In the genomic region with DNA sequence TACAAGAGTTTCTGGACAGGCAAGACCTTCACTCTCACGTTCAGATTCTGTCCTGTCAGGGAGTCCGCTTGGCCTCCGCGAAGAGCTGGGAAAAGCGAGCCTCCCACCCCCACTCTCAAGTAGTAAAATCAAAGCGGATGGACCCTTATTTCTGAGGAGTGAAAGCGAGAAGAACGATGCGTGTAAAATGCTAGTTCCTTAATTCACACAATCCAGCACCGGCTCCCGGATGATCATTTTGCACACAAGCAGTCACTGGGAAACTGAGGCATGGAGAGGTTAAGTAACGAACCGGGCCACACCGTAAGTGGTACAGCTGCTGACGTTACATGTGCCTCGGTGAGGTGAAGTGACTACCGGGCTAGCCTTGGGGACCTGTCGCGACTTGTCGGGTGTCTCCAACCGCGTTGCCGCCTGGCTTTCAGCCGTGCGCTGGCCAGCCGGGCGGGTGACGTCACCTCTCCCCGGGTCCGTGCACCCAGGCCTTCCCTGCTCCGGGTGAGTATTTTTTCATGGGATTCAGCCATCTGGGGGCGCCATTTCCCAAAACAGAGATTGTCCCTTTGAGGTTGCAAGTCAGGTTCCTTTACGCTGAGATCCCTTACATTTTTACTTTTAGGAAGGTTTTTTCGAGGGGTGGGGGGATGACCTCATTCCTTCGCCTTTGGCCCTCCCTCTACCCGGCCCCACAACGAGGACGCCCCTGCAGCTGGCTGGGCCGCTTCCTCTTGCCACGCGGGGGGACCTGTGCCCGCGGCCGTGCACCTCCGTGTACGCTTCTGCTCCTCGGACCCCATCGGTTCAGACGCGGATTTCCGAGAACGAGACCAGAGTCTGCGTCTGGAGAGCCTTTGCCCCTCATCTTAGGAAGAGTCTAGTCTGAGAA, we compare ENCODE assay signal across 8 cellular contexts. TPM values are rescaled to one million over a fixed set of nuclear protein-coding genes. Genes with fewer than 3 reads are reported as not detected.
DNase-seq lines count a peak whose midpoint lies in the region; ATAC-seq, FAIRE-seq and TF ChIP-seq lines count a peak whose summit lies in the region.

No MANE protein-coding gene starts in this region.

- H2AFZ ChIP-seq in GM12878 (ENCODE audit: control insufficient read depth, low read depth, low read length), result no peak overlapping the region

- no peak for ATAC-seq in GM12878
- ATAC-seq in GM18502 (IDR thresholded peaks at IDR 0.05; ENCODE audit: poor library complexity, unreplicated experiment), result no peak

- no peaks in the 10 kb centered on the region for H3K36me3 ChIP-seq in GM12878 (ENCODE audit: control insufficient read depth in 2 of 2, insufficient read depth in 2 of 2, low read length in 1 of 2)
- H3K36me3 ChIP-seq in iPS-18a (ENCODE audit: control insufficient read depth, low read depth, low read length), result no peaks in the 10 kb centered on the region
- no peaks in the 10 kb centered on the region for H3K36me3 ChIP-seq in skeletal muscle satellite cell (ENCODE audit: insufficient read depth, low read length)

- H3K27ac ChIP-seq in GM12878 (ENCODE audit: control insufficient read depth, insufficient read depth) (no peak overlapping the region), iPS-18a (ENCODE audit: low read length) (peak overlapping the region; percentile 11)

- H3K79me2 ChIP-seq in GM12878 (ENCODE audit: control insufficient read depth, insufficient read depth, low read length), result no peaks in the 10 kb centered on the region

- H3K9me3 Mint-ChIP-seq in IgD-negative memory B cell, result peaks cover 0 to 3% (median 0%) of the 10 kb centered on the region in 3 donors

- no peaks in the 10 kb centered on the region for H3K4me1 ChIP-seq in GM12878 (ENCODE audit: control insufficient read depth, insufficient read depth, low read length)
- peaks cover 35% of the 10 kb centered on the region for H3K4me1 ChIP-seq in iPS-18a (ENCODE audit: control insufficient read depth, low read depth, low read length)
- H3K4me1 ChIP-seq in skeletal muscle satellite cell (ENCODE audit: control insufficient read depth, insufficient read depth, low read length), result peaks cover 18% of the 10 kb centered on the region

- H3K36me3 Mint-ChIP-seq in IgD-negative memory B cell, result no peaks in the 10 kb centered on the region

- TF ChIP-seq CTCF in AG10803 (conservative IDR thresholded peaks at IDR 0.05; ENCODE audit: low read length) (peak; percentile 47), GM12878 (IDR thresholded peaks at IDR 0.05 in 2 of 3, conservative IDR thresholded peaks at IDR 0.05 in 1 of 3; ENCODE audit: control insufficient read depth in 2 of 3, extremely low read depth in 1 of 3, insufficient read depth in 1 of 3, low read depth in 3 of 3, low read length in 3 of 3) (0 out of 6 replicates have a peak, but pooled peaks of 2 of the 3 experiments have one; percentile 1 to 11)

- RAD21 ChIA-PET in GM12878 (lab: Charles Lee; ENCODE audit: unreplicated experiment), result no interaction called here

- no peaks in the 10 kb centered on the region for H4K20me1 ChIP-seq in GM12878 (ENCODE audit: control insufficient read depth, insufficient read depth)

- H3K4me3 Mint-ChIP-seq in IgD-negative memory B cell, result peak overlapping the region; percentile 14 to 91 (median 76)

- FAIRE-seq in GM12878 (lab: Jason Lieb, UNC), result no peak

- H3K9me3 ChIP-seq in GM12878 (replicated peaks; ENCODE audit: control insufficient read depth, insufficient read depth, low read length) (no peaks in the 10 kb centered on the region), iPS-18a (ENCODE audit: control insufficient read depth, low read depth, low read length) (no peaks in the 10 kb centered on the region), skeletal muscle satellite cell (replicated peaks; ENCODE audit: low read length) (no peaks in the 10 kb centered on the region)

- H3K4me1 Mint-ChIP-seq in IgD-negative memory B cell, result peaks cover 16 to 36% (median 20%) of the 10 kb centered on the region in 3 donors

- DNase-seq in AG10803 (ENCODE audit: low read depth) (peak; percentile 56), GM12878 (ENCODE audit: low read depth, low spot score) (no peak), GM19238 (ENCODE audit: insufficient read length, low spot score) (no peak), NCI-H128 (lab: John Stamatoyannopoulos, UW; ENCODE audit: unreplicated experiment) (no peak)

- in situ Hi-C loops in GM12878 (cut with MboI), result no loop called here

- H3K4me3 ChIP-seq in AG10803 (ENCODE audit: low read length) (peak overlapping the region; percentile 40), GM12878 (no peak overlapping the region), iPS-18a (ENCODE audit: low read length) (peak overlapping the region; percentile 94), skeletal muscle satellite cell (ENCODE audit: low read length) (peak overlapping the region; percentile 49)

- peak overlapping the region in 1 of 3 donors; percentile 80 for H3K27ac Mint-ChIP-seq in IgD-negative memory B cell

- intact Hi-C loops in GM12878 (cut with micrococcal nuclease; ENCODE audit: unreplicated experiment), result no loop called here

- TF ChIP-seq POLR2A in GM12878 (IDR thresholded peaks at IDR 0.05; ENCODE audit: low read depth, low read length), result no peak

- H3K4me2 ChIP-seq in GM12878 (ENCODE audit: control insufficient read depth, insufficient read depth) (no peak overlapping the region), skeletal muscle satellite cell (ENCODE audit: low read length) (peak overlapping the region; percentile 61)

- SMC1A ChIA-PET in GM12878 (lab: Charles Lee; ENCODE audit: uncharacterized antibody, unreplicated experiment), result interaction anchor here (0.6 kb wide), 1 partner anchor 240 kb away, joined by 3 read pairs; no protein-coding TSS in a partner anchor

- H3K27me3 ChIP-seq in GM12878 (replicated peaks in 1 of 2; ENCODE audit: control insufficient read depth in 2 of 2, insufficient read depth in 2 of 2, low read length in 1 of 2), result peaks cover 29 to 31% of the 10 kb centered on the region in 2 experiments
- peaks cover 8% of the 10 kb centered on the region for H3K27me3 ChIP-seq in iPS-18a (ENCODE audit: control insufficient read depth, insufficient read depth, low read length)
- peaks cover 84% of the 10 kb centered on the region for H3K27me3 ChIP-seq in skeletal muscle satellite cell (ENCODE audit: control insufficient read depth, insufficient read depth, low read length)

- POLR2A ChIA-PET in GM12878 (lab: Charles Lee), result no interaction called here

- WGBS in GM12878 (ENCODE audit: insufficient coverage, insufficient replicate concordance, low lambda C conversion rate, missing lambda C conversion rate), result 15% methylated on average over 53 of the region's 53 CpGs

- no peak for TF ChIP-seq EP300 in GM12878 (IDR thresholded peaks at IDR 0.05; ENCODE audit: borderline replicate concordance in 1 of 2, control insufficient read depth in 1 of 2, low read depth in 2 of 2, low read length in 2 of 2)

- peaks cover 74% of the 10 kb centered on the region for H3K27me3 Mint-ChIP-seq in IgD-negative memory B cell

- BruUV-seq in GM12878 (replicated peaks; lab: Mats Ljungman, UMichigan), result no TSS peak

- H3K9ac ChIP-seq in GM12878 (ENCODE audit: control insufficient read depth, insufficient read depth, low read length), result no peak overlapping the region
- H3K9ac ChIP-seq in iPS-18a (ENCODE audit: low read length), result peak overlapping the region; percentile 94
- H3K9ac ChIP-seq in skeletal muscle satellite cell (ENCODE audit: low read depth, low read length), result no peak overlapping the region

- no peak for TF ChIP-seq RAD21 in GM12878 (IDR thresholded peaks at IDR 0.05; ENCODE audit: insufficient read depth, low read depth, low read length)

- CTCF ChIA-PET in GM12878 (lab: Yijun Ruan, JAX), result no interaction called here

TF ChIP-seq in GM12878, 131 proteins besides CTCF, POLR2A, EP300 and RAD21 (continues in another document):
- TF ChIP-seq EGR1 (IDR thresholded peaks at IDR 0.05; ENCODE audit: borderline replicate concordance in 1 of 2, low read depth in 2 of 2, low read length in 2 of 2) (no peak), ZNF207 (IDR thresholded peaks at IDR 0.05; ENCODE audit: borderline replicate concordance) (no peak), MYB (IDR thresholded peaks at IDR 0.05; ENCODE audit: borderline replicate concordance, low read depth, low read length) (no peak)

RNA-seq across cellular contexts. Expression of gene SFRP2, which starts 3.4 kb away (rescaled TPM):
- polyA plus RNA-seq in IgD-negative memory B cell, result not detected
- total RNA-seq in GM12878 (2013; cell fraction: nucleolus; rRNA removed), result not detected in 2 replicates
- not detected in 2 replicates for total RNA-seq in GM12878 (2014; rRNA removed)
- total RNA-seq in GM12878 (2014; rRNA removed; fragmentation: Illumina TruSeq; extraction: Trizol), result not detected in 2 replicates
- total RNA-seq in GM12878 (2021), result 0.21 and 0.33 TPM in 2 replicates
- polyA plus RNA-seq in GM12878 (2011; ENCODE audit: low read depth), result not detected
- not detected in 2 replicates for polyA plus RNA-seq in GM12878 (2011; rRNA removed)
- not detected in 2 replicates for polyA plus RNA-seq in GM12878 (2011; cell fraction: cytosol; rRNA removed)
- polyA plus RNA-seq in GM12878 (2011; cell fraction: nucleus; rRNA removed), result not detected in 2 replicates
- not detected in 2 replicates for polyA plus RNA-seq in GM12878 (2012)
- not detected in 2 replicates for polyA plus RNA-seq in GM12878 (2014; fragmentation: Illumina TruSeq; extraction: Trizol)
- not detected for polyA plus RNA-seq in GM12878 (2014; fragmentation: Nextera tagmentation; extraction: Ambion mirVana)
- polyA plus RNA-seq in GM12878 (2014; rRNA removed), result not detected in 2 replicates
- under 1 TPM; 0.11 to 0.16 TPM for polyA plus RNA-seq in GM12878 (2016; fragmentation: Nextera tagmentation; extraction: Ambion mirVana)
- polyA minus RNA-seq in GM12878 (2011; rRNA and poly(A)+ RNA removed), result not detected in 2 replicates
- not detected in 2 replicates for polyA minus RNA-seq in GM12878 (2011; cell fraction: cytosol; rRNA and poly(A)+ RNA removed)
- polyA minus RNA-seq in GM12878 (2011; cell fraction: nucleus; rRNA and poly(A)+ RNA removed), result not detected in 2 replicates
- 0.87 TPM in 1 of 2 replicates, not detected in the other for total RNA-seq in skeletal muscle satellite cell (2012; rRNA removed)

RNA-seq across cellular contexts. Expression of gene RNF175, which starts 32.4 kb away (rescaled TPM):
- not detected for polyA plus RNA-seq in IgD-negative memory B cell
- total RNA-seq in GM12878 (2013; cell fraction: nucleolus; rRNA removed), result not detected in 2 replicates
- total RNA-seq in GM12878 (2014; rRNA removed), result not detected in 2 replicates
- total RNA-seq in GM12878 (2014; rRNA removed; fragmentation: Illumina TruSeq; extraction: Trizol), result not detected in 2 replicates
- total RNA-seq in GM12878 (2021), result not detected in 2 replicates
- polyA plus RNA-seq in GM12878 (2011; ENCODE audit: low read depth), result not detected
- not detected in 2 replicates for polyA plus RNA-seq in GM12878 (2011; rRNA removed)
- not detected in 2 replicates for polyA plus RNA-seq in GM12878 (2011; cell fraction: cytosol; rRNA removed)
- polyA plus RNA-seq in GM12878 (2011; cell fraction: nucleus; rRNA removed), result not detected in 2 replicates
- polyA plus RNA-seq in GM12878 (2012), result not detected in 2 replicates
- not detected in 2 replicates for polyA plus RNA-seq in GM12878 (2014; fragmentation: Illumina TruSeq; extraction: Trizol)
- polyA plus RNA-seq in GM12878 (2014; fragmentation: Nextera tagmentation; extraction: Ambion mirVana), result not detected
- polyA plus RNA-seq in GM12878 (2014; rRNA removed), result not detected in 2 replicates
- polyA plus RNA-seq in GM12878 (2016; fragmentation: Nextera tagmentation; extraction: Ambion mirVana), result not detected
- polyA minus RNA-seq in GM12878 (2011; rRNA and poly(A)+ RNA removed), result not detected in 2 replicates
- polyA minus RNA-seq in GM12878 (2011; cell fraction: cytosol; rRNA and poly(A)+ RNA removed), result not detected in 2 replicates
- polyA minus RNA-seq in GM12878 (2011; cell fraction: nucleus; rRNA and poly(A)+ RNA removed), result not detected in 2 replicates
- 0.44 and 0.51 TPM in 2 replicates for total RNA-seq in skeletal muscle satellite cell (2012; rRNA removed)
